21 cellular contexts compared by ENCODE assay signal in genomic region chr7:157616426-157616825, GRCh38.
DNase-seq lines count a peak whose midpoint lies in the region; ATAC-seq and TF ChIP-seq lines count a peak whose summit lies in the region.
"Had no signal": no experiment of that assay in that cellular context is flagged by ENCODE, and none has a peak within 500 bp of the region (broad histone marks: within the 10 kb centered on the region; RNA-seq: fewer than 3 reads in every experiment).

No MANE protein-coding gene starts in this region.

- no peaks in the 10 kb centered on the region for H3K79me2 ChIP-seq in fibroblast of lung (ENCODE audit: control insufficient read depth, insufficient read depth, low read length)

- intact Hi-C loops in CD4-positive, alpha-beta T cell (cut with DNase I, micrococcal nuclease): no loop called here
- intact Hi-C loops in ovary (cut with DNase I): no loop called here

- H3K27me3 ChIP-seq in BLaER1 treated with 17β-estradiol and CSF1 and Interleukin-3, amounts not matched to agents 10 nM and 100 nM: peaks cover 0 to 46% (median 9%) of the 10 kb centered on the region in 11 experiments; a peak in 10 of 22 replicates
- H3K27me3 ChIP-seq in CD4-positive, alpha-beta T cell (ENCODE audit: control insufficient read depth, insufficient read depth, low read length): no peaks in the 10 kb centered on the region
- H3K27me3 ChIP-seq in fibroblast of lung (ENCODE audit: control insufficient read depth, insufficient read depth, low read length): no peaks in the 10 kb centered on the region
- H3K27me3 ChIP-seq in ovary: no peaks in the 10 kb centered on the region

- H3K27me3 Mint-ChIP-seq in CD4-positive, alpha-beta T cell: no peaks in the 10 kb centered on the region

- H3K36me3 Mint-ChIP-seq in CD4-positive, alpha-beta T cell (ENCODE audit: low read depth): peaks cover 5% of the 10 kb centered on the region

- no peak overlapping the region for H3K27ac ChIP-seq in BLaER1 treated with 17β-estradiol and CSF1 and Interleukin-3, amounts not matched to agents 10 nM and 100 nM
- H3K27ac ChIP-seq in CD4-positive, alpha-beta T cell (ENCODE audit: low read depth, low read length): no peak overlapping the region
- peak overlapping the region; percentile 57 for H3K27ac ChIP-seq in fibroblast of lung (ENCODE audit: insufficient read depth, low read length)
- H3K27ac ChIP-seq in ovary: peak overlapping the region in 1 of 2 donors; percentile 77

- no peak overlapping the region for H3K9ac ChIP-seq in BLaER1 treated with 17β-estradiol and CSF1 and Interleukin-3, amounts not matched to agents 10 nM and 100 nM
- H3K9ac ChIP-seq in fibroblast of lung (ENCODE audit: insufficient read depth, low read length): no peak overlapping the region

- no peak for TF ChIP-seq EP300 in ovary (IDR thresholded peaks at IDR 0.05)

- CTCF ChIA-PET in CD4-positive, alpha-beta T cell (lab: Charles Lee): no interaction called here

- H3K9me3 Mint-ChIP-seq in CD4-positive, alpha-beta T cell: no peaks in the 10 kb centered on the region

- H3K4me1 ChIP-seq in BLaER1 treated with 17β-estradiol and CSF1 and Interleukin-3, amounts not matched to agents 10 nM and 100 nM: peaks cover 16 to 67% (median 50%) of the 10 kb centered on the region in 10 experiments
- no peaks in the 10 kb centered on the region for H3K4me1 ChIP-seq in fibroblast of lung (ENCODE audit: control insufficient read depth, extremely low read depth, insufficient read depth, low read length)
- peaks cover 19% of the 10 kb centered on the region for H3K4me1 ChIP-seq in ovary (ENCODE audit: insufficient read depth)

- H4K20me1 ChIP-seq in BLaER1 treated with 17β-estradiol and CSF1 and Interleukin-3, amounts not matched to agents 10 nM and 100 nM: peaks cover 0 to 5% (median 0%) of the 10 kb centered on the region in 11 experiments; a peak in 3 of 22 replicates
- H4K20me1 ChIP-seq in fibroblast of lung (ENCODE audit: control insufficient read depth, extremely low read depth, insufficient read depth, low read length): no peaks in the 10 kb centered on the region

- no peaks in the 10 kb centered on the region for H3K36me3 ChIP-seq in BLaER1 treated with 17β-estradiol and CSF1 and Interleukin-3, amounts not matched to agents 10 nM and 100 nM
- no peaks in the 10 kb centered on the region for H3K36me3 ChIP-seq in fibroblast of lung (ENCODE audit: control insufficient read depth, insufficient read depth, low read length)
- H3K36me3 ChIP-seq in ovary: no peaks in the 10 kb centered on the region

- no peaks in the 10 kb centered on the region for H3K9me3 ChIP-seq in BLaER1 treated with 17β-estradiol and CSF1 and Interleukin-3, amounts not matched to agents 10 nM and 100 nM (replicated peaks in 1 of 11)
- no peaks in the 10 kb centered on the region for H3K9me3 ChIP-seq in CD4-positive, alpha-beta T cell (ENCODE audit: control insufficient read depth, low read length)
- H3K9me3 ChIP-seq in fibroblast of lung (ENCODE audit: control insufficient read depth, insufficient read depth, low read depth, low read length): no peaks in the 10 kb centered on the region
- H3K9me3 ChIP-seq in ovary: no peaks in the 10 kb centered on the region

- peaks cover 34% of the 10 kb centered on the region for H3K4me1 Mint-ChIP-seq in CD4-positive, alpha-beta T cell (ENCODE audit: low read depth)

- WGBS in ovary, 3 donors: 19 to 46% (median 24%) methylated on average over 4 of the region's 4 CpGs

- H2AFZ ChIP-seq in fibroblast of lung (ENCODE audit: low read length): no peak overlapping the region

- no peak for TF ChIP-seq CTCF in CD4-positive, alpha-beta T cell (IDR thresholded peaks at IDR 0.05)
- no peak for TF ChIP-seq CTCF in fibroblast of lung (conservative IDR thresholded peaks at IDR 0.05 in 1 of 2, IDR thresholded peaks at IDR 0.05 in 1 of 2; ENCODE audit: low read depth in 1 of 2, low read length in 2 of 2)
- TF ChIP-seq CTCF in ovary (IDR thresholded peaks at IDR 0.05): no peak

- no peak for TF ChIP-seq POLR2A in ovary (IDR thresholded peaks at IDR 0.05)

- H3K4me3 Mint-ChIP-seq in CD4-positive, alpha-beta T cell: no peak overlapping the region
- H3K4me3 Mint-ChIP-seq: CD14-positive monocyte had no signal

- ATAC-seq in CD4-positive, alpha-beta T cell (ENCODE audit: poor library complexity): no peak
- ATAC-seq in GM18502 (IDR thresholded peaks at IDR 0.05; ENCODE audit: poor library complexity, unreplicated experiment) (no peak), GM19452 (IDR thresholded peaks at IDR 0.05; ENCODE audit: unreplicated experiment) (no peak), HG02970 (IDR thresholded peaks at IDR 0.05; ENCODE audit: low FRiP score, unreplicated experiment) (no peak)

- POLR2A ChIA-PET in CD4-positive, alpha-beta T cell (lab: Charles Lee): no interaction called here

- no peak overlapping the region for H3K4me3 ChIP-seq in BLaER1 treated with 17β-estradiol and CSF1 and Interleukin-3, amounts not matched to agents 10 nM and 100 nM
- no peak overlapping the region for H3K4me3 ChIP-seq in fibroblast of lung (replicated peaks in 1 of 4; ENCODE audit: control extremely low read depth in 1 of 4, insufficient read depth in 1 of 4, low read depth in 3 of 4, low read length in 4 of 4)
- H3K4me3 ChIP-seq in ovary: no peak overlapping the region

- H3K4me2 ChIP-seq in BLaER1 treated with 17β-estradiol and CSF1 and Interleukin-3, amounts not matched to agents 10 nM and 100 nM: peak overlapping the region in 7 of 11 experiments; percentile 89 to 98 (median 97); a peak in 13 of 22 replicates
- no peak overlapping the region for H3K4me2 ChIP-seq in fibroblast of lung (ENCODE audit: extremely low read depth, insufficient read depth, low read length)

- peak overlapping the region; percentile 61 for H3K27ac Mint-ChIP-seq in CD4-positive, alpha-beta T cell
- H3K27ac Mint-ChIP-seq: CD14-positive monocyte had no signal

- DNase-seq in CD4-positive, alpha-beta T cell: no peak
- DNase-seq in fibroblast of lung (ENCODE audit: low read depth in 2 of 2): peak in 1 of 2 donors; percentile 54
- DNase-seq in ovary: peak in 4 of 5 donors; percentile 26 to 65 (median 48)
- DNase-seq: ACHN, COR-L47, DMS153, GF-D8, GOT3, KG1, NCI-H1417 treated with DMSO at 0.1 percent for 48 hours, NCI-H187 treated with DMSO at 0.1 percent for 48 hours, NCI-H226, NCI-H524, NCI-H82, OCI-M1, Right ventricle myocardium superior had no signal

Comparison
In these comparisons a context has a peak if more than half of its experiments do, and no peak if none do; other contexts are left out.
1. DNase-seq: peak in ovary (4 of 5); none in CD4-positive, alpha-beta T cell (0 of 10).